ENCODE assay signal across 19 cellular contexts in the genomic region with DNA sequence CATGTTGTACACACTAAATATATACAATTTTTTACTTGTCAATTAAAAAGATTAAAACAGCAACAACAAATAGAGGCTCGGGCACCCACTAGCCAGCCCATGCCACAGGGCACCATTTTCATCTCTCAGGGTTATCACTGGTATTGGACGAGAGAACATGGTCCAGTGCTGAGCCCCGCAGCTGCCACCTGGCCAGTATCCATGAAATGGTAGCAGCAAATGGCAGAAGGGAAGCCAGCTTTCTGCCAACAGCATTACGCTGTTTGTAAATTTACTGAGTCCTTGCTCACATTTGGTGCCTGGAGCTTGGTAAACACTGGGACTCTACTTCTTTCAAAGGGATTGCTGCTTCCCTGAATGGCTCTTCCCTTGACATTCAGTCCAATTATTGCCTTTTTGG.
"Had no signal": no experiment of that assay in that cellular context is flagged by ENCODE, and none has a peak within 500 bp of the region (broad histone marks: within the 10 kb centered on the region; RNA-seq: fewer than 3 reads in every experiment).

No MANE protein-coding gene starts in this region.

- H3K4me1 Mint-ChIP-seq: activated naive CD8-positive, alpha-beta T cell treated with anti-CD3 and anti-CD28 coated beads, Interleukin-2, amount 10 ng/mL, durations not matched to agents 7 days and 5 days; immature natural killer cell; naive B cell; stimulated activated naive B cell treated with anti-CD40 and anti-IgM and Interleukin-4, amounts not matched to agents 10 μg/mL and 1 μg/mL and 100 μg/mL, for 72 hours had no signal

- H3K27me3 Mint-ChIP-seq: brain had no signal

- H3K36me3 Mint-ChIP-seq: activated naive CD8-positive, alpha-beta T cell treated with anti-CD3 and anti-CD28 coated beads, Interleukin-2, amount 10 ng/mL, durations not matched to agents 7 days and 5 days; brain; immature natural killer cell; naive B cell; stimulated activated naive B cell treated with anti-CD40 and anti-IgM and Interleukin-4, amounts not matched to agents 10 μg/mL and 1 μg/mL and 100 μg/mL, for 72 hours had no signal

- H3K4me3 ChIP-seq: lung, skin epidermis, thyroid gland had no signal

- H3K9me3 Mint-ChIP-seq: activated T-helper 1 cell treated with anti-CD3 and anti-CD28 coated beads, Interleukin-12 subunit alpha, Interleukin-12 subunit beta, Interleukin-2, Interleukin-4 antibody, amounts not matched to agents 30 ng/mL and 10 ng/mL and 1 ng/mL, durations not matched to agents 14 hours and 24 hours and 36 hours; dendritic cell treated with granulocyte-macrophage colony-stimulating factor and Interleukin-4, amounts not matched to agents 40 ng/mL and 50 ng/mL, for 4 days; immature natural killer cell had no signal

- H3K4me3 Mint-ChIP-seq: activated naive CD8-positive, alpha-beta T cell treated with anti-CD3 and anti-CD28 coated beads, Interleukin-2, amount 10 ng/mL, durations not matched to agents 7 days and 5 days; activated T-helper 1 cell treated with anti-CD3 and anti-CD28 coated beads, Interleukin-12 subunit alpha, Interleukin-12 subunit beta, Interleukin-2, Interleukin-4 antibody, amounts not matched to agents 30 ng/mL and 10 ng/mL and 1 ng/mL, durations not matched to agents 14 hours and 24 hours and 36 hours; brain; dendritic cell treated with granulocyte-macrophage colony-stimulating factor and Interleukin-4, amounts not matched to agents 40 ng/mL and 50 ng/mL, for 4 days; immature natural killer cell; naive B cell; stimulated activated naive B cell treated with anti-CD40 and anti-IgM and Interleukin-4, amounts not matched to agents 10 μg/mL and 1 μg/mL and 100 μg/mL, for 72 hours had no signal

- H3K4me1 ChIP-seq: foreskin keratinocyte, thyroid gland had no signal

- H3K9me3 ChIP-seq: thyroid gland had no signal

- H3K27me3 ChIP-seq: foreskin keratinocyte, thyroid gland had no signal

- H3K27ac ChIP-seq: foreskin keratinocyte, skin epidermis, thyroid gland had no signal

- DNase-seq: activated CD4-positive, CD25-positive, alpha-beta regulatory T cell treated with anti-CD3 and anti-CD28 coated beads, Interleukin-2, amount 50 U/mL, for 72 hours; activated naive CD8-positive, alpha-beta T cell treated with anti-CD3 and anti-CD28 coated beads, Interleukin-2, amount 10 ng/mL, durations not matched to agents 7 days and 5 days; effector memory CD4-positive, alpha-beta T cell; foreskin keratinocyte; glutamatergic neuron; immature natural killer cell; left cardiac atrium; midbrain; naive B cell; stimulated activated CD4-positive, alpha-beta T cell treated with anti-CD3 and anti-CD28 coated beads, Interleukin-15, amount 100 ng/mL, for 24 hours; stimulated activated CD4-positive, alpha-beta T cell treated with anti-CD3 and anti-CD28 coated beads, Interleukin-4, amount 100 ng/mL, for 1 hour; stimulated activated naive B cell treated with anti-CD40 and anti-IgM and Interleukin-4, amounts not matched to agents 10 μg/mL and 1 μg/mL and 100 μg/mL, for 72 hours; T1000; thyroid gland had no signal

- H3K27ac Mint-ChIP-seq: activated naive CD8-positive, alpha-beta T cell treated with anti-CD3 and anti-CD28 coated beads, Interleukin-2, amount 10 ng/mL, durations not matched to agents 7 days and 5 days; activated T-helper 1 cell treated with anti-CD3 and anti-CD28 coated beads, Interleukin-12 subunit alpha, Interleukin-12 subunit beta, Interleukin-2, Interleukin-4 antibody, amounts not matched to agents 30 ng/mL and 10 ng/mL and 1 ng/mL, durations not matched to agents 14 hours and 24 hours and 36 hours; dendritic cell treated with granulocyte-macrophage colony-stimulating factor and Interleukin-4, amounts not matched to agents 40 ng/mL and 50 ng/mL, for 4 days; immature natural killer cell; naive B cell; stimulated activated naive B cell treated with anti-CD40 and anti-IgM and Interleukin-4, amounts not matched to agents 10 μg/mL and 1 μg/mL and 100 μg/mL, for 72 hours had no signal

- H3K36me3 ChIP-seq: thyroid gland had no signal
